In genomic region chr7:80369321-80369720, GRCh38 we compare ENCODE assay signal across 20 cellular contexts.
DNase-seq lines count a peak whose midpoint lies in the region; ATAC-seq, FAIRE-seq and TF ChIP-seq lines count a peak whose summit lies in the region.
"Had no signal": no experiment of that assay in that cellular context is flagged by ENCODE, and none has a peak within 500 bp of the region (broad histone marks: within the 10 kb centered on the region; RNA-seq: fewer than 3 reads in every experiment).

No MANE protein-coding gene starts in this region.

- H4K20me1 ChIP-seq in endothelial cell of umbilical vein (replicated peaks; ENCODE audit: control insufficient read depth, extremely low read depth, insufficient read depth, low read length) (no peaks in the 10 kb centered on the region), osteoblast (ENCODE audit: insufficient read depth, low read length) (no peaks in the 10 kb centered on the region)

- H3K4me3 ChIP-seq in endothelial cell of umbilical vein (replicated peaks in 1 of 3; ENCODE audit: insufficient read depth in 1 of 3, low read depth in 1 of 3, low read length in 3 of 3) (no peak overlapping the region), osteoblast (ENCODE audit: insufficient read depth, low read length) (no peak overlapping the region)
- H3K4me3 ChIP-seq: GM23248, K562 had no signal

- H3K9me3 ChIP-seq in endothelial cell of umbilical vein (replicated peaks; ENCODE audit: control insufficient read depth, insufficient read depth, low read length) (no peaks in the 10 kb centered on the region), osteoblast (ENCODE audit: low read depth, low read length) (no peaks in the 10 kb centered on the region)
- H3K9me3 ChIP-seq: BE2C had no signal

- H3K27me3 ChIP-seq in endothelial cell of umbilical vein (ENCODE audit: control insufficient read depth in 2 of 2, insufficient read depth in 2 of 2, low read length in 2 of 2) (no peaks in the 10 kb centered on the region), osteoblast (ENCODE audit: insufficient read depth, low read length) (no peaks in the 10 kb centered on the region)
- H3K27me3 ChIP-seq: BE2C had no signal

- DNase-seq in NCI-H2227 treated with DMSO at 0.1 percent for 48 hours (lab: John Stamatoyannopoulos, UW): peak; percentile 76
- peak; percentile 86 to 92 for DNase-seq in dermis microvascular lymphatic vessel endothelial cell (ENCODE audit: low read depth in 2 of 2)
- peak; percentile 85 for DNase-seq in endothelial cell of umbilical vein (ENCODE audit: low read depth, low spot score)
- no peak for DNase-seq in osteoblast (ENCODE audit: insufficient read length, low spot score, missing footprints)
- no peak for DNase-seq in NCI-H128 (lab: John Stamatoyannopoulos, UW; ENCODE audit: unreplicated experiment)
- DNase-seq: BE2C; C1 segment of cervical spinal cord; Caco-2; CD4-positive, alpha-beta T cell; GM23248; HCEC 1CT had no signal

- peaks cover 5% of the 10 kb centered on the region for H3K4me1 ChIP-seq in endothelial cell of umbilical vein (ENCODE audit: control insufficient read depth, extremely low read depth, insufficient read depth, low read length)
- peaks cover 5% of the 10 kb centered on the region for H3K4me1 ChIP-seq in osteoblast (ENCODE audit: insufficient read depth, low read length)
- H3K4me1 ChIP-seq: BE2C had no signal

- BruUV-seq in endothelial cell of umbilical vein (replicated peaks; lab: Mats Ljungman, UMichigan): no TSS peak

- H3K4me2 ChIP-seq in endothelial cell of umbilical vein (ENCODE audit: insufficient read depth, low read length): peak overlapping the region; percentile 41
- no peak overlapping the region for H3K4me2 ChIP-seq in osteoblast (ENCODE audit: insufficient read depth, low read length)

- H3K36me3 ChIP-seq in endothelial cell of umbilical vein (ENCODE audit: control insufficient read depth in 2 of 2, extremely low read depth in 1 of 2, insufficient read depth in 2 of 2, low read length in 2 of 2) (no peaks in the 10 kb centered on the region), osteoblast (ENCODE audit: insufficient read depth, low read length) (no peaks in the 10 kb centered on the region)
- H3K36me3 ChIP-seq: BE2C had no signal

- TF ChIP-seq CTCF in endothelial cell of umbilical vein (IDR thresholded peaks at IDR 0.05; ENCODE audit: extremely low read depth in 1 of 2, insufficient read depth in 1 of 2, low read depth in 1 of 2, low read length in 2 of 2) (no peak), osteoblast (IDR thresholded peaks at IDR 0.05; ENCODE audit: extremely low read depth, low read depth, low read length) (no peak)

- no peak for FAIRE-seq in endothelial cell of umbilical vein (lab: Jason Lieb, UNC)
- FAIRE-seq: D721Med, G401.6, GM12891, GM19239, H54, K562 had no signal

- CTCF ChIA-PET in endothelial cell of umbilical vein (lab: Charles Lee): interaction anchor here (1.1 kb wide), 2 partner anchors 10 to 20 kb away, joined by 3 read pairs; no protein-coding TSS in a partner anchor

- no peaks in the 10 kb centered on the region for H3K79me2 ChIP-seq in endothelial cell of umbilical vein (ENCODE audit: control insufficient read depth, insufficient read depth, low read length)
- H3K79me2 ChIP-seq in osteoblast (ENCODE audit: insufficient read depth, low read length): no peaks in the 10 kb centered on the region

- ATAC-seq in GM19328 (IDR thresholded peaks at IDR 0.05; ENCODE audit: unreplicated experiment) (no peak), HG03097 (IDR thresholded peaks at IDR 0.05; ENCODE audit: low FRiP score, unreplicated experiment) (no peak)
- ATAC-seq: K562 had no signal

- dilution Hi-C loops in endothelial cell of umbilical vein (cut with MboI; ENCODE audit: extremely low pct_ligation_motif_present, low sequenced_read_pairs): no loop called here

- H3K27ac ChIP-seq in endothelial cell of umbilical vein (ENCODE audit: insufficient read depth, low read depth, low read length) (no peak overlapping the region), osteoblast (ENCODE audit: low read depth, low read length) (no peak overlapping the region)
- H3K27ac ChIP-seq: GM23248, HL-60 had no signal

- TF ChIP-seq POLR2A in endothelial cell of umbilical vein (IDR thresholded peaks at IDR 0.05; ENCODE audit: low read depth, low read length): no peak

- no peak overlapping the region for H3K9ac ChIP-seq in endothelial cell of umbilical vein (replicated peaks; ENCODE audit: extremely low read depth, insufficient read depth, low read length)
- H3K9ac ChIP-seq: GM23248 had no signal

- H2AFZ ChIP-seq in endothelial cell of umbilical vein (ENCODE audit: low read depth, low read length): peak overlapping the region; percentile 82
- H2AFZ ChIP-seq in osteoblast (ENCODE audit: low read length): peak overlapping the region; percentile 74
- H2AFZ ChIP-seq: GM23248 had no signal

- POLR2A ChIA-PET in endothelial cell of umbilical vein (lab: Charles Lee): no interaction called here

- intact Hi-C loops in endothelial cell of umbilical vein (cut with micrococcal nuclease): no loop called here

- no peaks in the 10 kb centered on the region for H3K9me1 ChIP-seq in endothelial cell of umbilical vein (replicated peaks; ENCODE audit: control insufficient read depth, extremely low read depth, insufficient read depth, low read length)

TF ChIP-seq in endothelial cell of umbilical vein, 7 proteins besides CTCF, POLR2A, EP300 and RAD21:
- no peak for TF ChIP-seq MYC (IDR thresholded peaks at IDR 0.05; ENCODE audit: low read depth, low read length)
- no peak for TF ChIP-seq EZH2 (IDR thresholded peaks at IDR 0.05; ENCODE audit: borderline replicate concordance, low read depth, low read length, severe bottlenecking)

Comparison
In these comparisons a context has a peak if more than half of its experiments do, and no peak if none do; other contexts are left out.
1. DNase-seq: peak in NCI-H2227 treated with DMSO at 0.1 percent for 48 hours (single experiment), dermis microvascular lymphatic vessel endothelial cell (2 of 2) and endothelial cell of umbilical vein (single experiment); none in osteoblast (single experiment) and NCI-H128 (single experiment).